9 cellular contexts compared by ENCODE assay signal in genomic region chr15:64010719-64011118, GRCh38. TPM values are rescaled to one million over a fixed set of nuclear protein-coding genes. Genes with fewer than 3 reads are reported as not detected.
DNase-seq lines count a peak whose midpoint lies in the region; ATAC-seq, FAIRE-seq and TF ChIP-seq lines count a peak whose summit lies in the region.
"Had no signal": no experiment of that assay in that cellular context is flagged by ENCODE, and none has a peak within 500 bp of the region (broad histone marks: within the 10 kb centered on the region; RNA-seq: fewer than 3 reads in every experiment).

No MANE protein-coding gene starts in this region.

- H3K27ac ChIP-seq in pancreas (no peak overlapping the region), uterus (no peak overlapping the region)

- H3K36me3 ChIP-seq in GM06990 (ENCODE audit: control insufficient read depth, insufficient read depth, low read length) (no peaks in the 10 kb centered on the region), MG63 (no peaks in the 10 kb centered on the region), pancreas (no peaks in the 10 kb centered on the region), uterus (no peaks in the 10 kb centered on the region)
- H3K36me3 ChIP-seq: breast epithelium had no signal

- TF ChIP-seq CTCF in GM06990 (IDR thresholded peaks at IDR 0.05; ENCODE audit: insufficient read depth, low read length, poor library complexity, severe bottlenecking) (peak; percentile 52), pancreas (IDR thresholded peaks at IDR 0.05) (no peak), uterus (IDR thresholded peaks at IDR 0.05) (no peak)

- no peak overlapping the region for H3K4me3 ChIP-seq in GM06990 (replicated peaks; ENCODE audit: low read depth, low read length)
- no peak overlapping the region for H3K4me3 ChIP-seq in MG63
- no peak overlapping the region for H3K4me3 ChIP-seq in pancreas
- H3K4me3 ChIP-seq in uterus: no peak overlapping the region
- H3K4me3 ChIP-seq: breast epithelium had no signal

- ATAC-seq in pancreas: peak; percentile 69 to 84 (median 75)

- H3K9me3 ChIP-seq in MG63 (no peaks in the 10 kb centered on the region), pancreas (no peaks in the 10 kb centered on the region), uterus (no peaks in the 10 kb centered on the region)
- H3K9me3 ChIP-seq: breast epithelium had no signal

- WGBS in pancreas, 2 donors: 46 to 70% methylated on average over 3 of the region's 3 CpGs

- no peak for FAIRE-seq in pancreas (lab: Jason Lieb, UNC)

- no peaks in the 10 kb centered on the region for H3K27me3 ChIP-seq in GM06990 (replicated peaks; ENCODE audit: control insufficient read depth, insufficient read depth, low read length)
- H3K27me3 ChIP-seq in MG63: no peaks in the 10 kb centered on the region
- no peaks in the 10 kb centered on the region for H3K27me3 ChIP-seq in pancreas
- no peaks in the 10 kb centered on the region for H3K27me3 ChIP-seq in uterus
- H3K27me3 ChIP-seq: breast epithelium had no signal

- TF ChIP-seq POLR2A in uterus (IDR thresholded peaks at IDR 0.05): no peak

- DNase-seq in GM06990 (ENCODE audit: extremely low read depth, insufficient read length) (peak; percentile 76), H4 (ENCODE audit: low spot score) (peak; percentile 99), MG63 (peak; percentile 98), dermis microvascular lymphatic vessel endothelial cell (ENCODE audit: low read depth in 2 of 2) (peak; percentile 55 to 74), pancreas (peak in 5 of 6 donors; percentile 40 to 85 (median 65)), uterus (peak; percentile 19 to 21), amniotic stem cell (lab: John Stamatoyannopoulos, UW) (no peak)
- peak; percentile 52 to 55 for DNase-seq in activated CD4-positive, alpha-beta T cell treated with anti-CD3 and anti-CD28 coated beads for 24 hours (ENCODE audit: low read depth in 2 of 2)

- intact Hi-C loops in pancreas (cut with DNase I) (no loop called here), uterus (cut with DNase I; ENCODE audit: low total_unique reads) (no loop called here)

- H3K4me1 ChIP-seq in pancreas (peaks cover 11 to 23% (median 22%) of the 10 kb centered on the region in 3 donors), uterus (no peaks in the 10 kb centered on the region)

RNA-seq across cellular contexts. Expression of gene DAPK2, which starts 35.6 kb away (rescaled TPM):
- 0.16 and 0.39 TPM in 2 replicates for total RNA-seq in H4 (2014; rRNA removed; shearing (Covaris generic))
- total RNA-seq in MG63 (2014; rRNA removed; shearing (Covaris generic); ENCODE audit: low replicate concordance): 1.3 and 3.5 TPM in 2 replicates
- total RNA-seq in dermis microvascular lymphatic vessel endothelial cell (7.4 and 10.9 TPM in 2 replicates), pancreas (1 to 10 TPM; 2.1 to 8.0 (median 5.0) TPM), uterus (1 to 10 TPM in 3 of 4 donors, under 1 TPM in 1; 0.88 to 5.3 (median 1.4) TPM)
- polyA plus RNA-seq in pancreas: 1 to 10 TPM; 4.9 to 6.0 TPM
